Comparison of ENCODE assay signal across 8 cellular contexts in the genomic region with DNA sequence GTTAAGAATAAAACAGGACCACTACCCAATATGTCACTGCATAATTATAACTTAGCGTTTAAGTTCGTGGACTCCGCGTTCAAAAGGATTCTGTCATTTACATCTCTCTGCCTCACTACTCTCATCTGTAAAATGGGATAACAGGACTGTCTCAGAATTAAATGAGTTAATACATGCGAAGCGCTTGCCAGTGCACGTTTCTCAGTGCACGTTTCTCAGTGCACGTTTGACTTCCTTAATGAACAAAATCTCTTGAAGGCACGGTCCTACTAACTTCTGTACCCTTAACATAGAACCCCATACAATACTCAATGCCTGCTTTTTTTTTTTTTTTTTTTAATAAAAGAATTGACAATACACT. TPM values are rescaled to one million over a fixed set of nuclear protein-coding genes. Genes with fewer than 3 reads are reported as not detected.
A peak's percentile ranks its signal among the peaks of the same experiment; 100 is the strongest.
DNase-seq lines count a peak whose midpoint lies in the region; ATAC-seq and TF ChIP-seq lines count a peak whose summit lies in the region.

No MANE protein-coding gene starts in this region.

- H3K4me1 ChIP-seq in mononuclear cell (ENCODE audit: insufficient read depth, low read length) = peaks cover 23% of the 10 kb centered on the region

- TF ChIP-seq CTCF in LNCaP clone FGC (IDR thresholded peaks at IDR 0.05; ENCODE audit: control insufficient read depth, extremely low read depth, insufficient read depth) = no peak
- TF ChIP-seq CTCF in cardiac fibroblast (IDR thresholded peaks at IDR 0.05; ENCODE audit: low read depth, low read length) = no peak

- H3K9me3 ChIP-seq in mononuclear cell (ENCODE audit: low read depth, low read length) = no peaks in the 10 kb centered on the region

- H3K27me3 ChIP-seq in mononuclear cell (ENCODE audit: insufficient read depth, low read length) = no peaks in the 10 kb centered on the region

- peak; percentile 52 for DNase-seq in GF-D8 (lab: John Stamatoyannopoulos, UW)
- no peak for DNase-seq in LNCaP clone FGC (ENCODE audit: low read depth)
- peak; percentile 52 to 60 for DNase-seq in cardiac fibroblast (ENCODE audit: low read depth in 2 of 2)
- DNase-seq in stimulated activated CD8-positive, alpha-beta memory T cell treated with anti-CD3 and anti-CD28 coated beads, Interleukin-4, amount 100 ng/mL, for 48 hours = no peak
- DNase-seq in NCI-H1417 treated with DMSO at 0.1 percent for 48 hours (lab: John Stamatoyannopoulos, UW) = no peak

- peak overlapping the region; percentile 99 for H3K4me3 ChIP-seq in LNCaP clone FGC (ENCODE audit: low read depth, low read length)
- peak overlapping the region; percentile 90 to 96 for H3K4me3 ChIP-seq in cardiac fibroblast (replicated peaks in 1 of 2; ENCODE audit: low read depth in 2 of 2, low read length in 2 of 2)
- peak overlapping the region; percentile 84 for H3K4me3 ChIP-seq in mononuclear cell (ENCODE audit: low read length)

- peak; percentile 22 for ATAC-seq in GM21526 (IDR thresholded peaks at IDR 0.05; ENCODE audit: low FRiP score, unreplicated experiment)
- ATAC-seq in HG03039 (IDR thresholded peaks at IDR 0.05; ENCODE audit: unreplicated experiment) = no peak

RNA-seq across cellular contexts. Expression of gene RABL3, which starts 0.5 kb away (rescaled TPM):
- total RNA-seq in mononuclear cell = 13.7 TPM

RNA-seq across cellular contexts. Expression of gene GTF2E1, which starts 0.7 kb away (rescaled TPM):
- total RNA-seq in mononuclear cell = 7.9 TPM

RNA-seq across cellular contexts. Expression of gene HGD, which starts 59.8 kb away (rescaled TPM):
- total RNA-seq in mononuclear cell = 6.7 TPM

Comparison
In these comparisons a context has a peak if more than half of its experiments do, and no peak if none do; other contexts are left out.
1. DNase-seq: peak in GF-D8 (single experiment) and cardiac fibroblast (2 of 2); none in LNCaP clone FGC (single experiment), stimulated activated CD8-positive, alpha-beta memory T cell treated with anti-CD3 and anti-CD28 coated beads, Interleukin-4, amount 100 ng/mL, for 48 hours (single experiment) and NCI-H1417 treated with DMSO at 0.1 percent for 48 hours (single experiment).
2. Peak in every context shown above with its lines, with median percentiles within 50 percentile points of each other: H3K4me3 ChIP-seq.